ENCODE assay signal across 9 cellular contexts in genomic region chr10:119006451-119007210, GRCh38. TPM values are rescaled to one million over a fixed set of nuclear protein-coding genes. Genes with fewer than 3 reads are reported as not detected.
A peak's percentile ranks its signal among the peaks of the same experiment; 100 is the strongest.
DNase-seq lines count a peak whose midpoint lies in the region; ATAC-seq, FAIRE-seq and TF ChIP-seq lines count a peak whose summit lies in the region.
"Had no signal": no experiment of that assay in that cellular context is flagged by ENCODE, and none has a peak within 500 bp of the region (broad histone marks: within the 10 kb centered on the region; RNA-seq: fewer than 3 reads in every experiment).

No MANE protein-coding gene starts in this region.

- no peaks in the 10 kb centered on the region for H3K36me3 Mint-ChIP-seq in HFFc6 (ENCODE audit: low read depth)

- TF ChIP-seq CTCF in HFFc6 (IDR thresholded peaks at IDR 0.05) (no peak), adrenal gland (IDR thresholded peaks at IDR 0.05) (peak in 2 of 6 experiments; percentile 23 to 24), kidney epithelial cell (IDR thresholded peaks at IDR 0.05; ENCODE audit: insufficient read depth, low read length, poor library complexity, severe bottlenecking) (no peak), tibial artery (IDR thresholded peaks at IDR 0.05) (no peak)

- H3K27ac Mint-ChIP-seq in HFFc6 = peak overlapping the region; percentile 52
- H3K27ac Mint-ChIP-seq: activated CD8-positive, alpha-beta T cell treated with anti-CD3 and anti-CD28 coated beads, Interleukin-2, amount 10 ng/mL, durations not matched to agents 7 days and 5 days had no signal

- H3K36me3 ChIP-seq in adrenal gland (replicated peaks in 1 of 2) (no peaks in the 10 kb centered on the region), kidney epithelial cell (ENCODE audit: control insufficient read depth, insufficient read depth, low read length) (no peaks in the 10 kb centered on the region), tibial artery (no peaks in the 10 kb centered on the region)

- FAIRE-seq in frontal cortex (lab: Jason Lieb, UNC) = no peak

- H3K4me1 Mint-ChIP-seq in HFFc6 (ENCODE audit: low read depth) = peaks cover 24% of the 10 kb centered on the region

- DNase-seq in HFFc6 (peak; percentile 97), adrenal gland (peak; percentile 73 to 95 (median 91)), kidney epithelial cell (ENCODE audit: low read depth) (peak; percentile 83), tibial artery (peak; percentile 84 to 85), frontal cortex (ENCODE audit: low spot score in 2 of 2) (no peak), hippocampal formation (lab: John Stamatoyannopoulos, UW) (no peak)
- DNase-seq: activated CD8-positive, alpha-beta T cell treated with anti-CD3 and anti-CD28 coated beads, Interleukin-2, amount 10 ng/mL, durations not matched to agents 7 days and 5 days had no signal

- H3K4me3 Mint-ChIP-seq in HFFc6 = no peak overlapping the region
- H3K4me3 Mint-ChIP-seq: activated CD8-positive, alpha-beta T cell treated with anti-CD3 and anti-CD28 coated beads, Interleukin-2, amount 10 ng/mL, durations not matched to agents 7 days and 5 days had no signal

- TF ChIP-seq POLR2A in adrenal gland (IDR thresholded peaks at IDR 0.05) = no peak

- intact Hi-C loops in adrenal gland (cut with DNase I) = no loop called here
- intact Hi-C loops in tibial artery (cut with DNase I; ENCODE audit: low total_unique reads) = no loop called here

- no peak overlapping the region for H3K4me3 ChIP-seq in adrenal gland
- H3K4me3 ChIP-seq in kidney epithelial cell (ENCODE audit: low read depth, low read length) = no peak overlapping the region
- H3K4me3 ChIP-seq in tibial artery = no peak overlapping the region

- ATAC-seq in GM21526 (IDR thresholded peaks at IDR 0.05; ENCODE audit: low FRiP score, unreplicated experiment) = no peak
- ATAC-seq: activated CD8-positive, alpha-beta T cell treated with anti-CD3 and anti-CD28 coated beads, Interleukin-2, amount 10 ng/mL, durations not matched to agents 7 days and 5 days had no signal

- peaks cover 0 to 12% of the 10 kb centered on the region in 2 donors for H3K4me1 ChIP-seq in adrenal gland (replicated peaks in 1 of 2)
- peaks cover 0 to 15% (median 12%) of the 10 kb centered on the region in 4 donors for H3K4me1 ChIP-seq in tibial artery

- H3K27ac ChIP-seq in adrenal gland = peak overlapping the region in 4 of 5 donors; percentile 0 to 76 (median 72)
- peak overlapping the region; percentile 27 to 28 for H3K27ac ChIP-seq in tibial artery
- H3K27ac ChIP-seq: KMS-11 had no signal

- no peaks in the 10 kb centered on the region for H3K9me3 Mint-ChIP-seq in HFFc6

- H3K27me3 Mint-ChIP-seq in HFFc6 (ENCODE audit: insufficient read depth) = peaks cover 33% of the 10 kb centered on the region

- H3K9me3 ChIP-seq in adrenal gland (replicated peaks in 1 of 3) (no peaks in the 10 kb centered on the region), tibial artery (no peaks in the 10 kb centered on the region)

- WGBS in adrenal gland, 4 donors = 32 to 41% (median 33%) methylated on average over 8 to 9 of the region's 9 CpGs

- H3K27me3 ChIP-seq in adrenal gland (no peaks in the 10 kb centered on the region), kidney epithelial cell (ENCODE audit: control insufficient read depth, insufficient read depth, low read length) (no peaks in the 10 kb centered on the region), tibial artery (no peaks in the 10 kb centered on the region)

RNA-seq across cellular contexts. Expression of gene NANOS1, which starts 22.9 kb away (rescaled TPM):
- total RNA-seq in HFFc6 (2021; fragmentation: NEBNext Ultra II Directional; extraction: Animal tissue kit (Norgen Biotek cat#: 25700)) = under 1 TPM; 0.05 to 0.33 (median 0.12) TPM
- total RNA-seq in adrenal gland (10 to 100 TPM in 4 of 8 donors, 1 to 10 TPM in 4; 4.6 to 38.9 (median 9.4) TPM), kidney epithelial cell (0.88 and 1.6 TPM in 2 replicates), frontal cortex (7.3 TPM)
- polyA plus RNA-seq in adrenal gland = 10 to 100 TPM in 1 of 3 donors, 1 to 10 TPM in 2; 2.8 to 31.7 (median 5.1) TPM

Comparison
In these comparisons a context has a peak if more than half of its experiments do, and no peak if none do; other contexts are left out.
1. DNase-seq: peak in HFFc6 (single experiment), adrenal gland (7 of 7), kidney epithelial cell (single experiment) and tibial artery (2 of 2); none in frontal cortex (0 of 2) and hippocampal formation (0 of 2).